In the genomic region with DNA sequence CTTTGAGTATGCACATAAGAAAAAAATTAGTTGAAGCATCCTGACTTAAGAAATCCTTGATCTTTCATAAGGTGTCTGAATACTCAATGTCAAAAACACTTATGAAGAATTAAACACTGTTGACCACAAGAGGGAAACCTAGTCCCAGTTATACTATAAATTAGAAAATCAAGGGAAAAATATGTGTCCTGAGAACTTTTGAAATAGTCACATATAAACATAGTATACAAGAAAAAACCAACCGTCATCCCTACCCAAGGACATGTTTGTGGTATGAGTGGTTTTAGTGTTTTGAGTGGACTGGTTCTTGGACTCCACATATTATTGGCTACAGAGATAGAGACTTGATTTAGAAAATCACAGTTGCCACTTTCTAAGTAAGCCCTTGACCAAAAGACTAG, we compare ENCODE assay signal across 8 cellular contexts. TPM values are rescaled to one million over a fixed set of nuclear protein-coding genes. Genes with fewer than 3 reads are reported as not detected.
A peak's percentile ranks its signal among the peaks of the same experiment; 100 is the strongest.
DNase-seq lines count a peak whose midpoint lies in the region; ATAC-seq, FAIRE-seq and TF ChIP-seq lines count a peak whose summit lies in the region.

No MANE protein-coding gene starts in this region.

- H4K8ac ChIP-seq in mesenchymal stem cell (ENCODE audit: low read length): no peak overlapping the region

- peaks cover 35 to 37% of the 10 kb centered on the region in 2 experiments for H3K27me3 ChIP-seq in mesenchymal stem cell (ENCODE audit: control insufficient read depth in 1 of 2, insufficient read depth in 1 of 2, low read length in 2 of 2)

- no peak overlapping the region for H3K27ac ChIP-seq in mesenchymal stem cell (ENCODE audit: low read length, poor library complexity, severe bottlenecking)

- H3K4me2 ChIP-seq in mesenchymal stem cell (ENCODE audit: low read length, poor library complexity, severe bottlenecking): no peak overlapping the region

- no TSS peak for BruUV-seq in MCF 10A (replicated peaks; lab: Mats Ljungman, UMichigan)

- DNase-seq in DMS114 treated with DMSO at 0.1 percent for 48 hours (lab: John Stamatoyannopoulos, UW; ENCODE audit: unreplicated experiment) (peak; percentile 62), LHCN-M2 (ENCODE audit: low read depth) (peak; percentile 9), MCF 10A (ENCODE audit: unreplicated experiment) (peak; percentile 35), mesenchymal stem cell (peak; percentile 33), GDM1 (lab: John Stamatoyannopoulos, UW) (no peak), NK-92 (lab: John Stamatoyannopoulos, UW; ENCODE audit: unreplicated experiment) (no peak), GM12892 (ENCODE audit: insufficient read length) (no peak)
- no peak for DNase-seq in stimulated activated naive CD8-positive, alpha-beta T cell treated with anti-CD3 and anti-CD28 coated beads, Interleukin-15, Interleukin-2, amounts not matched to agents 100 U/mL and 50 U/mL, for 24 hours

- H3K18ac ChIP-seq in mesenchymal stem cell (ENCODE audit: low read depth in 1 of 2, low read length in 2 of 2): no peak overlapping the region

- H3K36me3 Mint-ChIP-seq in MCF 10A (ENCODE audit: insufficient read depth, unreplicated experiment): no peaks in the 10 kb centered on the region

- H3K23ac ChIP-seq in mesenchymal stem cell (ENCODE audit: low read length in 2 of 2): no peak overlapping the region

- no peaks in the 10 kb centered on the region for H3K4me1 Mint-ChIP-seq in MCF 10A (ENCODE audit: insufficient read depth, unreplicated experiment)

- H3K14ac ChIP-seq in mesenchymal stem cell (ENCODE audit: low read length in 2 of 2): no peak overlapping the region

- no peaks in the 10 kb centered on the region for H3K36me3 ChIP-seq in mesenchymal stem cell (ENCODE audit: control insufficient read depth in 1 of 2, insufficient read depth in 2 of 2, low read depth in 1 of 2, low read length in 2 of 2)

- H3K4me3 ChIP-seq in mesenchymal stem cell (ENCODE audit: insufficient read depth in 1 of 2, low read depth in 1 of 2, low read length in 2 of 2): no peak overlapping the region

- no peak for ATAC-seq in stimulated activated naive CD8-positive, alpha-beta T cell treated with anti-CD3 and anti-CD28 coated beads, Interleukin-15, Interleukin-2, amounts not matched to agents 100 U/mL and 50 U/mL, for 24 hours

- no peak overlapping the region for H2BK5ac ChIP-seq in mesenchymal stem cell (ENCODE audit: low read depth, low read length, poor library complexity, severe bottlenecking)

- H2AFZ ChIP-seq in mesenchymal stem cell (ENCODE audit: low read depth, low read length): no peak overlapping the region

- no peak overlapping the region for H3K4me3 Mint-ChIP-seq in MCF 10A (ENCODE audit: unreplicated experiment)

- H2BK12ac ChIP-seq in mesenchymal stem cell (ENCODE audit: low read length in 2 of 2): no peak overlapping the region

- H3K79me1 ChIP-seq in mesenchymal stem cell (replicated peaks; ENCODE audit: low read length, poor library complexity, severe bottlenecking): no peaks in the 10 kb centered on the region

- no peak overlapping the region for H4K91ac ChIP-seq in mesenchymal stem cell (ENCODE audit: low read length)

- H2BK120ac ChIP-seq in mesenchymal stem cell (ENCODE audit: low read depth, low read length): no peak overlapping the region

- no peak overlapping the region for H3K9ac ChIP-seq in mesenchymal stem cell (ENCODE audit: low read length)

- no peaks in the 10 kb centered on the region for H3K9me3 Mint-ChIP-seq in MCF 10A (ENCODE audit: unreplicated experiment)

- no CpG with 5 or more reads among the region's 1 CpG for WGBS in mesenchymal stem cell

- H3K9me3 ChIP-seq in mesenchymal stem cell (ENCODE audit: control insufficient read depth, low read length): no peaks in the 10 kb centered on the region

- peaks cover 60% of the 10 kb centered on the region for H3K27me3 Mint-ChIP-seq in MCF 10A (ENCODE audit: insufficient read depth, unreplicated experiment)

- peak; percentile 35 for TF ChIP-seq CTCF in MCF 10A (IDR thresholded peaks at IDR 0.05; ENCODE audit: unreplicated experiment)

- H3K4me1 ChIP-seq in mesenchymal stem cell (ENCODE audit: control insufficient read depth, insufficient read depth, low read depth, low read length): no peaks in the 10 kb centered on the region

- H3K4ac ChIP-seq in mesenchymal stem cell (ENCODE audit: low read depth in 1 of 2, low read length in 2 of 2): no peak overlapping the region

- CTCF ChIA-PET in MCF 10A (lab: Yijun Ruan, JAX): interaction anchor here (1.0 to 4.5 kb wide), 7 partner anchors 18 to 368 kb away, joined by 3 to 24 read pairs (median 6); no protein-coding TSS in a partner anchor

- H3K27ac Mint-ChIP-seq in MCF 10A (ENCODE audit: low read depth, unreplicated experiment): no peak overlapping the region

- POLR2A ChIA-PET in MCF 10A (lab: Yijun Ruan, JAX): interaction anchor here (0.6 to 1.2 kb wide), 5 partner anchors 11 to 599 kb away, joined by 3 read pairs; no protein-coding TSS in a partner anchor

- H2BK15ac ChIP-seq in mesenchymal stem cell (ENCODE audit: low read depth, poor library complexity, severe bottlenecking): no peak overlapping the region

- intact Hi-C loops in MCF 10A (cut with micrococcal nuclease): loop anchor here (1.0 to 5.0 kb wide), 4 partner anchors 190 to 354 kb away; no protein-coding TSS in a partner anchor

- no peak for TF ChIP-seq POLR2A in GM12892 (IDR thresholded peaks at IDR 0.05; ENCODE audit: low read depth, low read length)

- H2AK5ac ChIP-seq in mesenchymal stem cell (ENCODE audit: low read length, severe bottlenecking): no peak overlapping the region

- no peak for FAIRE-seq in GM12892 (lab: Jason Lieb, UNC)

RNA-seq across cellular contexts. Expression of a gene that starts 7.6 kb away (rescaled TPM):
- total RNA-seq in LHCN-M2 (2014; rRNA removed): 0.38 and 1.0 TPM in 2 replicates
- not detected for polyA plus RNA-seq in LHCN-M2 (2012)
- total RNA-seq in MCF 10A (2022): not detected in 2 replicates
- not detected for polyA plus RNA-seq in mesenchymal stem cell (2013, experiment 1 of 2)
- polyA plus RNA-seq in mesenchymal stem cell (2013, experiment 2 of 2): not detected
- polyA plus RNA-seq in GM12892 (2012; ENCODE audit: missing spikeins): 4,605 TPM

RNA-seq across cellular contexts. Expression of a gene that starts 25.1 kb away (rescaled TPM):
- not detected in 2 replicates for total RNA-seq in LHCN-M2 (2014; rRNA removed)
- polyA plus RNA-seq in LHCN-M2 (2012): not detected
- total RNA-seq in MCF 10A (2022): not detected in 2 replicates
- not detected for polyA plus RNA-seq in mesenchymal stem cell (2013, experiment 1 of 2)
- not detected for polyA plus RNA-seq in mesenchymal stem cell (2013, experiment 2 of 2)
- not detected for polyA plus RNA-seq in GM12892 (2012; ENCODE audit: missing spikeins)

Comparison
In these comparisons a context has a peak if more than half of its experiments do, and no peak if none do; other contexts are left out.
1. DNase-seq: peak in DMS114 treated with DMSO at 0.1 percent for 48 hours (single experiment), LHCN-M2 (single experiment), MCF 10A (single experiment) and mesenchymal stem cell (single experiment); none in stimulated activated naive CD8-positive, alpha-beta T cell treated with anti-CD3 and anti-CD28 coated beads, Interleukin-15, Interleukin-2, amounts not matched to agents 100 U/mL and 50 U/mL, for 24 hours (single experiment), GDM1 (single experiment), NK-92 (single experiment) and GM12892 (single experiment).